Comparison of ENCODE assay signal across 10 cellular contexts in the genomic region with DNA sequence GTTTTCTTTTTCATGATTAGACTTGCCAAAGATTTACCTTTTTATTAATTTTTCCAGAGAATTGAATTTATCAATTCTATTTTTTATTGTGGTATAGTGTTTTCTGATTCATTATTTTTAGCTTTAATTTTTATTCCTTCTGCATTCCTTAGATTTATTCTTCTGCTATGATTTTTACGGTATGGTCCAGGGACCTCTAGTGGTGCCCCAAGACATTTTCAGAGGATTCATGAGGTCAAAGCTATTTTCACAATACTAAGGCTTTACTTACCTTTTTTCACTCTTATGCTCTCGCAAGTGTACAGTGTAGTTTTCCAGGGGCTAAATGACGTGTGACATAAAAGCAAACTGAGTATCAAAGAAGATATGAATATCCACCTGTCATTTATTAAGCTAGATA. TPM values are rescaled to one million over a fixed set of nuclear protein-coding genes. Genes with fewer than 3 reads are reported as not detected.
A peak's percentile ranks its signal among the peaks of the same experiment; 100 is the strongest.
DNase-seq lines count a peak whose midpoint lies in the region; ATAC-seq and TF ChIP-seq lines count a peak whose summit lies in the region.
"Had no signal": no experiment of that assay in that cellular context is flagged by ENCODE, and none has a peak within 500 bp of the region (broad histone marks: within the 10 kb centered on the region; RNA-seq: fewer than 3 reads in every experiment).

No MANE protein-coding gene starts in this region.

- 30 to 42% methylated on average over 2 to 3 of the region's 3 CpGs for WGBS in transverse colon (ENCODE audit: low coverage in 1 of 2), 2 donors

- H3K4me3 ChIP-seq in breast epithelium, result no peak overlapping the region
- H3K4me3 ChIP-seq in transverse colon, result no peak overlapping the region
- H3K4me3 ChIP-seq: K562 had no signal

- H3K4me3 Mint-ChIP-seq in MCF 10A (ENCODE audit: unreplicated experiment), result no peak overlapping the region
- no peak overlapping the region for H3K4me3 Mint-ChIP-seq in activated naive CD8-positive, alpha-beta T cell treated with anti-CD3 and anti-CD28 coated beads, Interleukin-2, amount 50 U/mL, for 24 hours
- H3K4me3 Mint-ChIP-seq: CD14-positive monocyte had no signal

- H3K36me3 Mint-ChIP-seq in MCF 10A (ENCODE audit: insufficient read depth, unreplicated experiment), result no peaks in the 10 kb centered on the region
- H3K36me3 Mint-ChIP-seq in activated naive CD8-positive, alpha-beta T cell treated with anti-CD3 and anti-CD28 coated beads, Interleukin-2, amount 50 U/mL, for 24 hours (ENCODE audit: low read depth), result no peaks in the 10 kb centered on the region
- H3K36me3 Mint-ChIP-seq: CD14-positive monocyte had no signal

- POLR2A ChIA-PET in MCF 10A (lab: Yijun Ruan, JAX), result interaction anchor here (0.7 kb wide), 1 partner anchor 220 kb away, joined by 4 read pairs; no protein-coding TSS in a partner anchor

- peak; percentile 43 for TF ChIP-seq CTCF in MCF 10A (IDR thresholded peaks at IDR 0.05; ENCODE audit: unreplicated experiment)
- peak in 1 of 3 donors; percentile 8 for TF ChIP-seq CTCF in breast epithelium (IDR thresholded peaks at IDR 0.05)
- TF ChIP-seq CTCF in transverse colon (IDR thresholded peaks at IDR 0.05), result peak in 3 of 5 experiments; percentile 5 to 16 (median 14)

- H3K4me1 ChIP-seq in breast epithelium (no peaks in the 10 kb centered on the region), transverse colon (no peaks in the 10 kb centered on the region)

- peak; percentile 23 for DNase-seq in MCF 10A (ENCODE audit: unreplicated experiment)
- no peak for DNase-seq in breast epithelium (ENCODE audit: low spot score in 2 of 2)
- DNase-seq in NCI-H2227 treated with DMSO at 0.1 percent for 48 hours (lab: John Stamatoyannopoulos, UW), result peak; percentile 18
- peak; percentile 1 for DNase-seq in fibroblast of gingiva (ENCODE audit: low read depth)
- DNase-seq in transverse colon, result no peak
- no peak for DNase-seq in activated naive CD8-positive, alpha-beta T cell treated with anti-CD3 and anti-CD28 coated beads, Interleukin-2, amount 50 U/mL, for 24 hours
- no peak for DNase-seq in NCI-H774 (lab: John Stamatoyannopoulos, UW)

- no TSS peak for BruUV-seq in MCF 10A (replicated peaks; lab: Mats Ljungman, UMichigan)

- no peak for TF ChIP-seq EP300 in transverse colon (IDR thresholded peaks at IDR 0.05; ENCODE audit: low read depth)

- H3K27ac Mint-ChIP-seq in MCF 10A (ENCODE audit: low read depth, unreplicated experiment), result no peak overlapping the region
- H3K27ac Mint-ChIP-seq in activated naive CD8-positive, alpha-beta T cell treated with anti-CD3 and anti-CD28 coated beads, Interleukin-2, amount 50 U/mL, for 24 hours, result no peak overlapping the region
- H3K27ac Mint-ChIP-seq: CD14-positive monocyte had no signal

- H3K27me3 ChIP-seq in breast epithelium (peaks cover 0 to 32% of the 10 kb centered on the region in 2 donors), transverse colon (no peaks in the 10 kb centered on the region)

- H3K27me3 Mint-ChIP-seq in MCF 10A (ENCODE audit: insufficient read depth, unreplicated experiment), result peaks cover 43% of the 10 kb centered on the region
- no peaks in the 10 kb centered on the region for H3K27me3 Mint-ChIP-seq in activated naive CD8-positive, alpha-beta T cell treated with anti-CD3 and anti-CD28 coated beads, Interleukin-2, amount 50 U/mL, for 24 hours

- H3K36me3 ChIP-seq in breast epithelium (no peaks in the 10 kb centered on the region), transverse colon (no peaks in the 10 kb centered on the region)

- in situ Hi-C loops in transverse colon (cut with MboI; ENCODE audit: low pct_ligation_motif_present in 1 of 4, low pct_unique_long_range_greater_than_20kb in 1 of 4, low sequenced_read_pairs in 3 of 4), result loop anchor here in 2 of 4 donors (25.0 kb wide), 1 partner anchor 132 kb away; no protein-coding TSS in a partner anchor

- H3K4me1 Mint-ChIP-seq in MCF 10A (ENCODE audit: insufficient read depth, unreplicated experiment), result no peaks in the 10 kb centered on the region
- peaks cover 3% of the 10 kb centered on the region for H3K4me1 Mint-ChIP-seq in activated naive CD8-positive, alpha-beta T cell treated with anti-CD3 and anti-CD28 coated beads, Interleukin-2, amount 50 U/mL, for 24 hours
- H3K4me1 Mint-ChIP-seq: CD14-positive monocyte had no signal

- H3K9me3 Mint-ChIP-seq in MCF 10A (ENCODE audit: unreplicated experiment), result no peaks in the 10 kb centered on the region
- H3K9me3 Mint-ChIP-seq in activated naive CD8-positive, alpha-beta T cell treated with anti-CD3 and anti-CD28 coated beads, Interleukin-2, amount 50 U/mL, for 24 hours, result no peaks in the 10 kb centered on the region
- H3K9me3 Mint-ChIP-seq: CD14-positive monocyte had no signal

- no peak for TF ChIP-seq POLR2A in breast epithelium (IDR thresholded peaks at IDR 0.05)
- no peak for TF ChIP-seq POLR2A in transverse colon (IDR thresholded peaks at IDR 0.05)

- intact Hi-C loops in MCF 10A (cut with micrococcal nuclease), result loop anchor here (1.0 kb wide), 1 partner anchor 138 kb away; no protein-coding TSS in a partner anchor
- intact Hi-C loops in breast epithelium (cut with DNase I; ENCODE audit: low total_unique reads), result no loop called here
- intact Hi-C loops in transverse colon (cut with DNase I; ENCODE audit: low total_unique reads), result no loop called here

- CTCF ChIA-PET in MCF 10A (lab: Yijun Ruan, JAX), result interaction anchor here (0.5 to 4.5 kb wide), 12 partner anchors 22 to 608 kb away, joined by 3 to 38 read pairs (median 3); no protein-coding TSS in a partner anchor

- no peaks in the 10 kb centered on the region for H3K9me3 ChIP-seq in breast epithelium
- H3K9me3 ChIP-seq in transverse colon, result no peaks in the 10 kb centered on the region

- no peak for ATAC-seq in activated naive CD8-positive, alpha-beta T cell treated with anti-CD3 and anti-CD28 coated beads, Interleukin-2, amount 50 U/mL, for 24 hours
- no peak for ATAC-seq in HG02852 (IDR thresholded peaks at IDR 0.05; ENCODE audit: unreplicated experiment)
- ATAC-seq: K562 had no signal

- H3K27ac ChIP-seq in breast epithelium, result no peak overlapping the region
- no peak overlapping the region for H3K27ac ChIP-seq in transverse colon

RNA-seq across cellular contexts. Expression of gene RADX, which starts 8.0 kb away (rescaled TPM):
- total RNA-seq in MCF 10A (2022) (2.2 TPM in 2 replicates), breast epithelium (1 to 10 TPM; 3.8 to 5.6 (median 4.2) TPM), transverse colon (10 to 100 TPM in 1 of 4 donors, 1 to 10 TPM in 2, not detected in 1; 1.9 to 13.8 (median 4.6) TPM)

Comparison
In these comparisons a context has a peak if more than half of its experiments do, and no peak if none do; other contexts are left out.
1. DNase-seq: peak in MCF 10A (single experiment), NCI-H2227 treated with DMSO at 0.1 percent for 48 hours (single experiment) and fibroblast of gingiva (single experiment); none in breast epithelium (0 of 2), transverse colon (single experiment), activated naive CD8-positive, alpha-beta T cell treated with anti-CD3 and anti-CD28 coated beads, Interleukin-2, amount 50 U/mL, for 24 hours (single experiment) and NCI-H774 (single experiment).